Comparison of ENCODE assay signal across 9 cellular contexts in genomic region chr15:60374628-60375081, GRCh38. TPM values are rescaled to one million over a fixed set of nuclear protein-coding genes. Genes with fewer than 3 reads are reported as not detected.
A peak's percentile ranks its signal among the peaks of the same experiment; 100 is the strongest.
DNase-seq lines count a peak whose midpoint lies in the region; ATAC-seq and TF ChIP-seq lines count a peak whose summit lies in the region.
"Had no signal": no experiment of that assay in that cellular context is flagged by ENCODE, and none has a peak within 500 bp of the region (broad histone marks: within the 10 kb centered on the region; RNA-seq: fewer than 3 reads in every experiment).

No MANE protein-coding gene starts in this region.

- DNase-seq in BE2C, result peak; percentile 63
- DNase-seq in NCI-H1105 treated with DMSO at 0.1 percent for 48 hours (lab: John Stamatoyannopoulos, UW), result peak; percentile 86
- DNase-seq in adrenal gland, result peak; percentile 68 to 88 (median 84)
- DNase-seq in islet precursor cell, result peak; percentile 98
- DNase-seq in thoracic aorta (ENCODE audit: low spot score), result peak; percentile 62
- DNase-seq in naive thymus-derived CD8-positive, alpha-beta T cell, result no peak
- DNase-seq in stimulated activated CD4-positive, alpha-beta T cell treated with anti-CD3 and anti-CD28 coated beads, Interleukin-4, amount 100 ng/mL, for 24 hours, result no peak

- no peaks in the 10 kb centered on the region for H3K9me3 ChIP-seq in BE2C
- H3K9me3 ChIP-seq in adrenal gland (replicated peaks in 1 of 3), result no peaks in the 10 kb centered on the region
- no peaks in the 10 kb centered on the region for H3K9me3 ChIP-seq in thoracic aorta

- ATAC-seq in thoracic aorta (ENCODE audit: insufficient number of reproducible peaks, low FRiP score, low read depth) (peak; percentile 81), GM21529 (IDR thresholded peaks at IDR 0.05; ENCODE audit: unreplicated experiment) (no peak)
- no peak for ATAC-seq in naive thymus-derived CD8-positive, alpha-beta T cell

- H3K27me3 Mint-ChIP-seq in naive thymus-derived CD8-positive, alpha-beta T cell, result peaks cover 0 to 4% (median 0%) of the 10 kb centered on the region in 5 donors
- H3K27me3 Mint-ChIP-seq: activated naive CD4-positive, alpha-beta T cell treated with anti-CD3 and anti-CD28 coated beads, Interleukin-2, amount 50 U/mL, for 24 hours had no signal

- no peak overlapping the region for H3K27ac Mint-ChIP-seq in naive thymus-derived CD8-positive, alpha-beta T cell
- H3K27ac Mint-ChIP-seq: activated naive CD4-positive, alpha-beta T cell treated with anti-CD3 and anti-CD28 coated beads, Interleukin-2, amount 50 U/mL, for 24 hours had no signal

- H3K36me3 ChIP-seq in BE2C (peaks cover 26% of the 10 kb centered on the region), adrenal gland (replicated peaks in 1 of 2) (peaks cover 0 to 34% of the 10 kb centered on the region in 2 donors), thoracic aorta (peaks cover 7% of the 10 kb centered on the region)

- peaks cover 0 to 3% (median 2%) of the 10 kb centered on the region in 3 donors for H3K36me3 Mint-ChIP-seq in naive thymus-derived CD8-positive, alpha-beta T cell

- H3K4me1 ChIP-seq in BE2C (peaks cover 53% of the 10 kb centered on the region), adrenal gland (replicated peaks in 1 of 2) (peaks cover 38 to 58% of the 10 kb centered on the region in 2 donors), thoracic aorta (ENCODE audit: control insufficient read depth in 1 of 2, low read depth in 2 of 2) (peaks cover 78 to 80% of the 10 kb centered on the region in 2 donors)

- TF ChIP-seq POLR2A in adrenal gland (IDR thresholded peaks at IDR 0.05), result peak in 1 of 2 donors; percentile 84

- H3K27me3 ChIP-seq in BE2C (no peaks in the 10 kb centered on the region), adrenal gland (no peaks in the 10 kb centered on the region), thoracic aorta (replicated peaks; ENCODE audit: insufficient read depth) (no peaks in the 10 kb centered on the region)

- POLR2A ChIA-PET in naive thymus-derived CD8-positive, alpha-beta T cell (lab: Charles Lee), result no interaction called here

- H3K4me3 ChIP-seq in BE2C (ENCODE audit: low read depth, low read length) (no peak overlapping the region; the same call in 1 of the 2 replicates), adrenal gland (no peak overlapping the region), thoracic aorta (peak overlapping the region; percentile 25)

- no peaks in the 10 kb centered on the region for H3K4me1 Mint-ChIP-seq in naive thymus-derived CD8-positive, alpha-beta T cell
- H3K4me1 Mint-ChIP-seq: activated naive CD4-positive, alpha-beta T cell treated with anti-CD3 and anti-CD28 coated beads, Interleukin-2, amount 50 U/mL, for 24 hours had no signal

- intact Hi-C loops in adrenal gland (cut with DNase I), result no loop called here

- WGBS in adrenal gland, 4 donors, result 38 to 46% (median 41%) methylated on average over 7 of the region's 7 CpGs

- H3K4me3 Mint-ChIP-seq in naive thymus-derived CD8-positive, alpha-beta T cell, result no peak overlapping the region
- H3K4me3 Mint-ChIP-seq: activated naive CD4-positive, alpha-beta T cell treated with anti-CD3 and anti-CD28 coated beads, Interleukin-2, amount 50 U/mL, for 24 hours had no signal

- TF ChIP-seq CTCF in BE2C (IDR thresholded peaks at IDR 0.05; ENCODE audit: low read depth, low read length), result no peak
- TF ChIP-seq CTCF in adrenal gland (IDR thresholded peaks at IDR 0.05), result no peak
- no peak for TF ChIP-seq CTCF in thoracic aorta (IDR thresholded peaks at IDR 0.05)

- H3K27ac ChIP-seq in adrenal gland (peak overlapping the region; percentile 45 to 85 (median 82)), thoracic aorta (peak overlapping the region; percentile 91 to 92)

- H3K9me3 Mint-ChIP-seq in naive thymus-derived CD8-positive, alpha-beta T cell, result no peaks in the 10 kb centered on the region
- H3K9me3 Mint-ChIP-seq: activated naive CD4-positive, alpha-beta T cell treated with anti-CD3 and anti-CD28 coated beads, Interleukin-2, amount 50 U/mL, for 24 hours had no signal

RNA-seq across cellular contexts. Expression of gene ANXA2, which starts 23.1 kb away (rescaled TPM):
- 333 TPM for polyA plus RNA-seq in BE2C (2012; ENCODE audit: insufficient read depth, insufficient read length, low read depth)
- total RNA-seq in adrenal gland (100 to 1,000 TPM; 335 to 733 (median 482) TPM), thoracic aorta (100 to 1,000 TPM; 752 to 812 TPM)
- polyA plus RNA-seq in adrenal gland, result 1,000 to 10,000 TPM in 1 of 3 donors, 100 to 1,000 TPM in 2; 314 to 1,002 (median 476) TPM
- 10 to 100 TPM; 19.7 to 19.8 TPM for total RNA-seq in naive thymus-derived CD8-positive, alpha-beta T cell
- 100 to 1,000 TPM in 1 of 3 donors, 10 to 100 TPM in 2; 12.2 to 159 (median 22.9) TPM for polyA plus RNA-seq in naive thymus-derived CD8-positive, alpha-beta T cell

Comparison
In these comparisons a context has a peak if more than half of its experiments do, and no peak if none do; other contexts are left out.
1. DNase-seq: peak in BE2C (single experiment), NCI-H1105 treated with DMSO at 0.1 percent for 48 hours (single experiment), adrenal gland (7 of 7), islet precursor cell (single experiment) and thoracic aorta (single experiment); none in naive thymus-derived CD8-positive, alpha-beta T cell (0 of 10) and stimulated activated CD4-positive, alpha-beta T cell treated with anti-CD3 and anti-CD28 coated beads, Interleukin-4, amount 100 ng/mL, for 24 hours (single experiment).
2. RNA of gene ANXA2, which starts 23.1 kb away (total RNA-seq): 752 to 812 TPM in thoracic aorta and 335 to 733 TPM in adrenal gland; 19.7 to 19.8 TPM in naive thymus-derived CD8-positive, alpha-beta T cell; every median in the first group is over 10 times any median in the second.